Comparison of ENCODE assay signal across 28 cellular contexts in genomic region chr4:151437505-151437904, GRCh38. TPM values are rescaled to one million over a fixed set of nuclear protein-coding genes. Genes with fewer than 3 reads are reported as not detected.
"Had no signal": no experiment of that assay in that cellular context is flagged by ENCODE, and none has a peak within 500 bp of the region (broad histone marks: within the 10 kb centered on the region; RNA-seq: fewer than 3 reads in every experiment).

No MANE protein-coding gene starts in this region.

- H3K27ac ChIP-seq: adrenal gland, body of pancreas, breast epithelium had no signal

- H3K27me3 ChIP-seq: adrenal gland, body of pancreas, breast epithelium had no signal

- H3K27me3 Mint-ChIP-seq: activated CD4-positive, alpha-beta memory T cell treated with anti-CD3 and anti-CD28 coated beads for 36 hours had no signal

- H3K36me3 ChIP-seq: adrenal gland, breast epithelium had no signal

- DNase-seq: activated CD4-positive, alpha-beta memory T cell treated with anti-CD3 and anti-CD28 coated beads for 36 hours; activated CD4-positive, alpha-beta T cell treated with anti-CD3 and anti-CD28 coated beads, Interleukin-2, amount 50 U/mL, for 1 hour; activated CD8-positive, alpha-beta memory T cell treated with anti-CD3 and anti-CD28 coated beads, Interleukin-2, amount 50 U/mL, for 4 hours; activated gamma-delta T cell treated with Interleukin-2 at 50 U/mL for 16 hours; activated naive CD4-positive, alpha-beta T cell treated with anti-CD3 and anti-CD28 coated beads for 36 hours; activated T-cell treated with anti-CD3 and anti-CD28 coated beads for 4 hours; activated T-cell treated with anti-CD3 and anti-CD28 coated beads, Interleukin-2, amount 50 U/mL, for 4 hours; adrenal gland; Karpas-422; KBM-7; NCI-H1105; NCI-H1417 treated with DMSO at 0.1 percent for 48 hours; NCI-H2029; NCI-H2107; NCI-H2171; NCI-H510A; NCI-H748 treated with DMSO at 0.1 percent for 48 hours; NK-92 treated with Interleukin-12 subunit alpha and Interleukin-12 subunit beta, amount 100 ng/mL, for 24 hours; Right ventricle myocardium superior; SW 1271; T1000 had no signal

- H3K4me3 ChIP-seq: adrenal gland, body of pancreas, breast epithelium had no signal

- H3K9me3 ChIP-seq: adrenal gland, body of pancreas, breast epithelium had no signal

- H3K9me3 Mint-ChIP-seq: activated CD4-positive, alpha-beta memory T cell treated with anti-CD3 and anti-CD28 coated beads for 36 hours; activated naive CD4-positive, alpha-beta T cell treated with anti-CD3 and anti-CD28 coated beads for 36 hours; activated naive CD4-positive, alpha-beta T cell treated with anti-CD3 and anti-CD28 coated beads, Interleukin-2, amount 50 U/mL, for 72 hours; activated T-cell treated with anti-CD3 and anti-CD28 coated beads, Interleukin-2, amount 50 U/mL, for 4 hours; activated T-helper 1 cell treated with anti-CD3 and anti-CD28 coated beads, Interleukin-12 subunit alpha, Interleukin-12 subunit beta, Interleukin-2, Interleukin-4 antibody, amounts not matched to agents 30 ng/mL and 10 ng/mL and 1 ng/mL, durations not matched to agents 14 hours and 24 hours and 36 hours had no signal

- H3K4me3 Mint-ChIP-seq: activated CD4-positive, alpha-beta memory T cell treated with anti-CD3 and anti-CD28 coated beads for 36 hours; activated naive CD4-positive, alpha-beta T cell treated with anti-CD3 and anti-CD28 coated beads for 36 hours; activated T-cell treated with anti-CD3 and anti-CD28 coated beads, Interleukin-2, amount 50 U/mL, for 4 hours; activated T-helper 1 cell treated with anti-CD3 and anti-CD28 coated beads, Interleukin-12 subunit alpha, Interleukin-12 subunit beta, Interleukin-2, Interleukin-4 antibody, amounts not matched to agents 30 ng/mL and 10 ng/mL and 1 ng/mL, durations not matched to agents 14 hours and 24 hours and 36 hours had no signal

- H3K36me3 Mint-ChIP-seq: activated CD4-positive, alpha-beta memory T cell treated with anti-CD3 and anti-CD28 coated beads for 36 hours; activated naive CD4-positive, alpha-beta T cell treated with anti-CD3 and anti-CD28 coated beads, Interleukin-2, amount 50 U/mL, for 72 hours had no signal

- H3K27ac Mint-ChIP-seq: activated CD4-positive, alpha-beta memory T cell treated with anti-CD3 and anti-CD28 coated beads for 36 hours; activated naive CD4-positive, alpha-beta T cell treated with anti-CD3 and anti-CD28 coated beads for 36 hours; activated naive CD4-positive, alpha-beta T cell treated with anti-CD3 and anti-CD28 coated beads, Interleukin-2, amount 50 U/mL, for 72 hours; activated T-helper 1 cell treated with anti-CD3 and anti-CD28 coated beads, Interleukin-12 subunit alpha, Interleukin-12 subunit beta, Interleukin-2, Interleukin-4 antibody, amounts not matched to agents 30 ng/mL and 10 ng/mL and 1 ng/mL, durations not matched to agents 14 hours and 24 hours and 36 hours had no signal

- FAIRE-seq: astrocyte had no signal

- H3K4me1 ChIP-seq: adrenal gland, breast epithelium had no signal

- ATAC-seq: activated naive CD4-positive, alpha-beta T cell treated with anti-CD3 and anti-CD28 coated beads, Interleukin-2, amount 50 U/mL, for 72 hours; activated T-cell treated with anti-CD3 and anti-CD28 coated beads, Interleukin-2, amount 50 U/mL, for 4 hours; body of pancreas had no signal

RNA-seq across cellular contexts. Expression of gene FHIP1A, which starts 28.5 kb away (rescaled TPM):
- total RNA-seq: activated T-helper 1 cell treated with anti-CD3 and anti-CD28 coated beads, Interleukin-12 subunit alpha, Interleukin-12 subunit beta, Interleukin-2, Interleukin-4 antibody, amounts not matched to agents 30 ng/mL and 10 ng/mL and 1 ng/mL, durations not matched to agents 14 hours and 24 hours and 36 hours; T-helper 1 cell treated with Interleukin-12 subunit alpha and Interleukin-12 subunit beta and Interleukin-4 antibody, amounts not matched to agents 30 ng/mL and 1 ng/mL, for 36 hours; T-helper 2 cell treated with Interferon-gamma antibody and Interleukin-4, amounts not matched to agents 100 ng/mL and 5 ng/mL, for 36 hours had no signal
